ENCODE assay signal across 1 cellular context in the genomic region with DNA sequence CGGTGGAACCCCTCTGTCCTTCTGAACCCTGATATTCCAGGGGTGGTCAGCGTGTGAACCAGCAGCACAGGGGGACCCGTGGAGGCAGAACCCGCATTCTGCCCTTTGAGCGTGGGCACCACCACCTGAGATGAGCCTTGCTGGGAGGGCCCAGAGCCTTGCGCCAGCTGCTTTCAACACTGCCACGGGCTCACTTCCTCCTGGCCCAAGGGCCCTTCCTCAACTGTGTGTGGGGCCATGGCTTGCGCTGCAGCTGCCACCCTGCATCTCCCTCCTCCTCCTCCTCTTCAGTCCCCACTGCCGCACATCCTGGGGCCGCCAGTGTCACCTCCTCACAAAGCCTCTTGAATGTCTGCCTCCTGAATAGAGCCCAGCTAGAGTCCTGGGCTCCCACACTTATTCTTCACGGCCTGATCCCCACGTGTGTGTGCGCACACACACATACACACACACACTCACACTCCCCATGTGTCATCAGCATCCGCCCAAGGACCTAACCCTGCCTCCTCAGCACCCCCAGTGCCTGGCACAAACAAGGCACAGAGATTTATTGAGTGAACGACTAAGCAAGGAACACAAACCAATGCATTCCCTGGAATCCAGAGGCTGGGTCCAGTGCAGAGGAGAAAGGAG.
TF ChIP-seq lines count a peak whose summit lies in the region.

No MANE protein-coding gene starts in this region.

TF ChIP-seq in H1, 55 proteins besides CTCF, POLR2A, EP300 and RAD21:
- TF ChIP-seq JUN (IDR thresholded peaks at IDR 0.05; ENCODE audit: low read depth, low read length) (no peak), TBP (IDR thresholded peaks at IDR 0.05; ENCODE audit: low read depth, low read length) (no peak), KDM5A (IDR thresholded peaks at IDR 0.05; ENCODE audit: low read length) (no peak), CBX5 (IDR thresholded peaks at IDR 0.05; ENCODE audit: low read depth, low read length) (no peak), CTBP2 (IDR thresholded peaks at IDR 0.05; ENCODE audit: borderline replicate concordance, insufficient read depth, insufficient read length, low read length) (no peak), MAX (IDR thresholded peaks at IDR 0.05) (no peak), SP2 (IDR thresholded peaks at IDR 0.05; ENCODE audit: low read length) (no peak), RNF2 (IDR thresholded peaks at IDR 0.05; ENCODE audit: borderline replicate concordance, low read depth, low read length, missing control alignments, poor library complexity, severe bottlenecking) (no peak), CREB1 (IDR thresholded peaks at IDR 0.05) (no peak), KDM1A (IDR thresholded peaks at IDR 0.05; ENCODE audit: borderline replicate concordance, low read length) (no peak), TCF12 (IDR thresholded peaks at IDR 0.05; ENCODE audit: low read depth, low read length) (no peak), SUZ12 (IDR thresholded peaks at IDR 0.05; ENCODE audit: low read length) (no peak)
